Comparison of ENCODE assay signal across 18 cellular contexts in the genomic region with DNA sequence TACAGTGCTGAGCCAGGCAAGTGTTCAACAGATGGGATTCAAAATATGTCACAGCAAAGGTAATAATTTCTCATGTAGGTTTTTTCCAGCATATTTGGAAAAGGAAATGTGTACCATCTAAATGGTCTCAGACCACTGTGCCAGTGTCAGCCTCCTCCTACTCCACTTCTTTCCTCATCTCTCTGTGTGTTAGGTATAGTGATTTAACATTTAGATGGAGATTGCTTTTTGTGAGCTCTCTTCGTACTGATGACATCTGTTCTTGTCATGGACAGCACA.
A peak's percentile ranks its signal among the peaks of the same experiment; 100 is the strongest.
DNase-seq lines count a peak whose midpoint lies in the region; FAIRE-seq and TF ChIP-seq lines count a peak whose summit lies in the region.
"Had no signal": no experiment of that assay in that cellular context is flagged by ENCODE, and none has a peak within 500 bp of the region (broad histone marks: within the 10 kb centered on the region; RNA-seq: fewer than 3 reads in every experiment).

No MANE protein-coding gene starts in this region.

- H3K9me3 ChIP-seq in SJSA1 (replicated peaks), result no peaks in the 10 kb centered on the region
- no peaks in the 10 kb centered on the region for H3K9me3 ChIP-seq in H1 (ENCODE audit: insufficient read depth in 2 of 2, low read depth in 1 of 2, low read length in 1 of 2)
- no peaks in the 10 kb centered on the region for H3K9me3 ChIP-seq in neuronal stem cell (replicated peaks in 1 of 2; ENCODE audit: control insufficient read depth in 2 of 2, insufficient read depth in 1 of 2, low read depth in 1 of 2, low read length in 2 of 2)
- H3K9me3 ChIP-seq: SJCRH30 had no signal

- no peak overlapping the region for H3K56ac ChIP-seq in H1 (replicated peaks; ENCODE audit: insufficient read length, low read depth, low read length)

- H3K4me1 ChIP-seq in SJSA1 (replicated peaks) (peaks cover 17% of the 10 kb centered on the region), H1 (replicated peaks in 1 of 4; ENCODE audit: control insufficient read depth in 3 of 4, insufficient read depth in 4 of 4, low read length in 3 of 4) (no peaks in the 10 kb centered on the region), neuronal stem cell (ENCODE audit: control insufficient read depth in 2 of 2, insufficient read depth in 1 of 2, low read depth in 1 of 2, low read length in 2 of 2) (peaks cover 0 to 3% of the 10 kb centered on the region in 2 donors)

- no peak overlapping the region for H2BK20ac ChIP-seq in H1 (ENCODE audit: low read length)

- H3K23ac ChIP-seq in H1 (ENCODE audit: insufficient read length) (no peak overlapping the region), neuronal stem cell (ENCODE audit: low read depth, low read length, poor library complexity) (no peak overlapping the region)

- H3K27ac ChIP-seq in SJSA1, result peak overlapping the region; percentile 7
- no peak overlapping the region for H3K27ac ChIP-seq in H1 (ENCODE audit: low read depth, low read length)
- no peak overlapping the region for H3K27ac ChIP-seq in neuronal stem cell (replicated peaks; ENCODE audit: low read length)
- H3K27ac ChIP-seq: SJCRH30 had no signal

- H3K27me3 ChIP-seq in SJSA1 (replicated peaks) (no peaks in the 10 kb centered on the region), H1 (replicated peaks in 1 of 4; ENCODE audit: control insufficient read depth in 3 of 4, extremely low read depth in 1 of 4, insufficient read depth in 3 of 4, low read length in 3 of 4) (no peaks in the 10 kb centered on the region), neuronal stem cell (ENCODE audit: control insufficient read depth in 3 of 3, insufficient read depth in 3 of 3, low read depth in 1 of 3, low read length in 3 of 3) (no peaks in the 10 kb centered on the region)
- H3K27me3 ChIP-seq: SJCRH30 had no signal

- H3K4me3 ChIP-seq in SJSA1 (no peak overlapping the region), H1 (ENCODE audit: extremely low read depth in 1 of 4, insufficient read depth in 2 of 4, low read depth in 3 of 4, low read length in 4 of 4) (no peak overlapping the region), neuronal stem cell (ENCODE audit: low read length in 2 of 2) (no peak overlapping the region)
- H3K4me3 ChIP-seq: GM12878, GM23338, K562, SJCRH30 had no signal

- H3K4ac ChIP-seq in H1 (replicated peaks; ENCODE audit: insufficient read length, low read depth, low read length), result no peak overlapping the region
- H3K4ac ChIP-seq in neuronal stem cell (ENCODE audit: low read length), result no peak overlapping the region

- CTCF ChIA-PET in H1 (lab: Charles Lee; ENCODE audit: partially characterized antibody), result interaction anchor here (0.6 to 1.8 kb wide), 11 partner anchors 25 to 321 kb away, joined by 3 to 13 read pairs (median 3); no protein-coding TSS in a partner anchor

- no peaks in the 10 kb centered on the region for H3K79me1 ChIP-seq in H1 (ENCODE audit: low read depth, low read length)
- no peaks in the 10 kb centered on the region for H3K79me1 ChIP-seq in neuronal stem cell (ENCODE audit: low read depth, low read length)

- H4K20me1 ChIP-seq in H1 (replicated peaks in 1 of 2; ENCODE audit: control insufficient read depth in 1 of 2, insufficient read depth in 2 of 2, low read length in 2 of 2), result no peaks in the 10 kb centered on the region

- H3K14ac ChIP-seq in H1 (ENCODE audit: insufficient read length) (no peak overlapping the region), neuronal stem cell (ENCODE audit: low read length) (no peak overlapping the region)

- TF ChIP-seq POLR2A in H1 (IDR thresholded peaks at IDR 0.05; ENCODE audit: control extremely low read depth in 1 of 2, low read depth in 2 of 2, low read length in 2 of 2), result no peak

- H2AFZ ChIP-seq in H1 (ENCODE audit: low read length) (peak overlapping the region; percentile 9; the same call in 1 of the 2 replicates), neuronal stem cell (ENCODE audit: low read length) (peak overlapping the region; percentile 11)

- no peaks in the 10 kb centered on the region for H3K36me3 ChIP-seq in SJSA1
- H3K36me3 ChIP-seq in H1 (ENCODE audit: control insufficient read depth in 2 of 4, insufficient read depth in 4 of 4, low read length in 3 of 4), result no peaks in the 10 kb centered on the region
- no peaks in the 10 kb centered on the region for H3K36me3 ChIP-seq in neuronal stem cell (replicated peaks in 1 of 2; ENCODE audit: control insufficient read depth in 2 of 2, insufficient read depth in 2 of 2, low read length in 2 of 2)
- H3K36me3 ChIP-seq: SJCRH30 had no signal

- WGBS in H1 (ENCODE audit: extremely low coverage in 1 of 2, insufficient coverage in 1 of 2, insufficient read length in 1 of 2, insufficient replicate concordance in 2 of 2, low coverage in 1 of 2, low lambda C conversion rate in 2 of 2, missing lambda C conversion rate in 1 of 2), 2 experiments, result 91% methylated on average over 1 of the region's 1 CpG; no CpG with 5 or more reads in 1 of the 2 experiments
- WGBS in neuronal stem cell (ENCODE audit: extremely low coverage in 2 of 2, insufficient read length in 2 of 2, insufficient replicate concordance in 1 of 2), 2 donors, result no CpG with 5 or more reads among the region's 1 CpG

- H3K18ac ChIP-seq in H1 (ENCODE audit: extremely low read depth, low read length) (no peak overlapping the region), neuronal stem cell (ENCODE audit: low read length) (no peak overlapping the region)

- no peak overlapping the region for H3K9ac ChIP-seq in H1 (replicated peaks in 1 of 4; ENCODE audit: extremely low read depth in 1 of 4, low read depth in 3 of 4, low read length in 3 of 4)
- no peak overlapping the region for H3K9ac ChIP-seq in neuronal stem cell (ENCODE audit: low read depth, low read length, poor library complexity)

- peak; percentile 70 for DNase-seq in G401 (ENCODE audit: low spot score)
- no peak for DNase-seq in SJSA1 (ENCODE audit: low read depth in 1 of 2, low spot score in 2 of 2)
- DNase-seq in H1 (ENCODE audit: low read depth in 1 of 2, low spot score in 2 of 2), result no peak
- no peak for DNase-seq in neuronal stem cell (ENCODE audit: low spot score)
- DNase-seq in NCI-H1092 (lab: John Stamatoyannopoulos, UW), result no peak
- DNase-seq in stimulated activated CD4-positive, alpha-beta T cell treated with anti-CD3 and anti-CD28 coated beads, Interleukin-4, amount 100 ng/mL, for 1 hour, result no peak
- no peak for DNase-seq in NCI-H1048 (lab: John Stamatoyannopoulos, UW)
- DNase-seq: CD4-positive, alpha-beta memory T cell; DMS79 treated with DMSO at 0.1 percent for 48 hours; GDM1; NCI-H1417 treated with DMSO at 0.1 percent for 48 hours; NCI-H2029; NCI-H774; RPMI8226 had no signal

- no peak overlapping the region for H2AK5ac ChIP-seq in H1 (ENCODE audit: low read depth, low read length)
- no peak overlapping the region for H2AK5ac ChIP-seq in neuronal stem cell (ENCODE audit: low read depth, low read length)

- POLR2A ChIA-PET in H1 (lab: Charles Lee; ENCODE audit: partially characterized antibody), result interaction anchor here (0.6 to 0.7 kb wide), 2 partner anchors 226 to 510 kb away, joined by 3 read pairs; no protein-coding TSS in a partner anchor

- H2BK12ac ChIP-seq in H1 (ENCODE audit: low read depth, low read length) (no peak overlapping the region), neuronal stem cell (ENCODE audit: low read length) (no peak overlapping the region)

- H4K5ac ChIP-seq in H1 (ENCODE audit: insufficient read length, low read depth, low read length), result no peak overlapping the region

- in situ Hi-C loops in G401 (cut with HindIII; ENCODE audit: low sequenced_read_pairs), result no loop called here

- H4K8ac ChIP-seq in H1 (ENCODE audit: extremely low read depth, insufficient read depth, low read length), result no peak overlapping the region
- no peak overlapping the region for H4K8ac ChIP-seq in neuronal stem cell (ENCODE audit: low read depth, low read length)

- H2BK120ac ChIP-seq in H1 (replicated peaks; ENCODE audit: low read depth, low read length) (no peak overlapping the region), neuronal stem cell (ENCODE audit: low read depth, low read length) (no peak overlapping the region)

- no peak for TF ChIP-seq EP300 in H1 (IDR thresholded peaks at IDR 0.05; ENCODE audit: borderline replicate concordance in 1 of 2, low read depth in 2 of 2, low read length in 2 of 2)

- no peak for TF ChIP-seq RAD21 in H1 (IDR thresholded peaks at IDR 0.05 in 1 of 2, conservative IDR thresholded peaks at IDR 0.05 in 1 of 2; ENCODE audit: low read depth in 2 of 2, low read length in 2 of 2)

- FAIRE-seq in H1 (lab: Jason Lieb, UNC), result no peak
- FAIRE-seq: GM12878, K562 had no signal

- H2BK15ac ChIP-seq in H1 (ENCODE audit: low read length), result no peak overlapping the region
- no peak overlapping the region for H2BK15ac ChIP-seq in neuronal stem cell (ENCODE audit: low read length)

- no peaks in the 10 kb centered on the region for H3K79me2 ChIP-seq in H1 (ENCODE audit: control insufficient read depth in 1 of 2, insufficient read depth in 2 of 2, low read length in 2 of 2)

- H4K91ac ChIP-seq in H1 (replicated peaks; ENCODE audit: insufficient read length, low read length) (no peak overlapping the region), neuronal stem cell (ENCODE audit: low read depth, low read length, poor library complexity) (no peak overlapping the region)

- no peak overlapping the region for H2BK5ac ChIP-seq in H1 (ENCODE audit: low read depth, low read length)
- H2BK5ac ChIP-seq in neuronal stem cell (ENCODE audit: low read length), result no peak overlapping the region

- TF ChIP-seq CTCF in H1 (IDR thresholded peaks at IDR 0.05; ENCODE audit: control extremely low read depth in 1 of 3, insufficient read depth in 1 of 3, low read depth in 1 of 3, low read length in 3 of 3), result no peak

- no peaks in the 10 kb centered on the region for H3K23me2 ChIP-seq in H1 (ENCODE audit: low read depth, low read length)

- H3K4me2 ChIP-seq in H1 (ENCODE audit: insufficient read depth in 1 of 2, low read depth in 2 of 2, low read length in 2 of 2) (no peak overlapping the region), neuronal stem cell (ENCODE audit: insufficient read depth, low read length, poor library complexity, severe bottlenecking) (no peak overlapping the region)
- H3K4me2 ChIP-seq: GM23338 had no signal

TF ChIP-seq in H1, 55 proteins besides CTCF, POLR2A, EP300 and RAD21:
- TF ChIP-seq RXRA (IDR thresholded peaks at IDR 0.05; ENCODE audit: insufficient read depth, low read depth, low read length) (no peak), POU5F1 (IDR thresholded peaks at IDR 0.05; ENCODE audit: low read depth, low read length) (no peak)
TF ChIP-seq in H1: peak in this region for 0.
